ENCODE assay signal across 35 cellular contexts in the genomic region with DNA sequence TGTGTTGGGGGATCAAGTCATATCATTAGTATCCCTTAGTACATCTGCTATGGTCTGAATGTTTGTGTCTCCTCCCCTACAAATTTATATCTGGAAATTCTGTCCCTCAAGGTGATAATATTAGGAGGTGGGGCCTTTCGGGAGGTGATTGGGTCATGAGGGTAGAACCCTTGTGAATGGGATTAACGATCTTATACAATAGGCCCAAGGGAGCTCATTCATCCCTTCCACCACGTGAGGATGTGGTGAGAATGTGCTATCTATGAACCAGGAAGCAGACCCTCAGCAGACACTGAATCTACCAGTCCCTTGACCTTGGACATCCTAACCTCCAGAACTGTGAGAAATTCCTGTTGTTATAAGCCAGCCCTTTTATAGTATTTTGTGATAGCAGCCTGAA.
"Had no signal": no experiment of that assay in that cellular context is flagged by ENCODE, and none has a peak within 500 bp of the region (broad histone marks: within the 10 kb centered on the region; RNA-seq: fewer than 3 reads in every experiment).

No MANE protein-coding gene starts in this region.

- DNase-seq: Kasumi-1, MG63, MM.1S, MV-4-11, NCI-H1048, NCI-H1092, NCI-H1092 treated with DMSO at 0.1 percent for 48 hours, NCI-H1105, NCI-H1105 treated with DMSO at 0.1 percent for 48 hours, NCI-H1417, NCI-H1417 treated with DMSO at 0.1 percent for 48 hours, NCI-H1436, NCI-H1436 treated with DMSO at 0.1 percent for 48 hours, NCI-H146, NCI-H1694, NCI-H1694 treated with DMSO at 0.1 percent for 48 hours, NCI-H187, NCI-H187 treated with DMSO at 0.1 percent for 48 hours, NCI-H1930, NCI-H2029, NCI-H2029 treated with DMSO at 0.1 percent for 48 hours, NCI-H2081, NCI-H2081 treated with DMSO at 0.1 percent for 48 hours, NCI-H2107, NCI-H2171, NCI-H2171 treated with DMSO at 0.1 percent for 48 hours, NCI-H2227 treated with DMSO at 0.1 percent for 48 hours, NCI-H226, NCI-H345, NCI-H446, NCI-H446 treated with DMSO at 0.1 percent for 48 hours, NCI-H510A, NCI-H510A treated with DMSO at 0.1 percent for 48 hours, NCI-H524 had no signal

- H3K9ac ChIP-seq: KMS-11 had no signal

- H3K4me3 ChIP-seq: MG63 had no signal

- H3K27ac ChIP-seq: KMS-11 had no signal

- H3K27me3 ChIP-seq: MG63 had no signal

- H3K36me3 ChIP-seq: MG63 had no signal

- H3K9me3 ChIP-seq: MG63 had no signal

- H3K4me2 ChIP-seq: KMS-11 had no signal
